In the genomic region with DNA sequence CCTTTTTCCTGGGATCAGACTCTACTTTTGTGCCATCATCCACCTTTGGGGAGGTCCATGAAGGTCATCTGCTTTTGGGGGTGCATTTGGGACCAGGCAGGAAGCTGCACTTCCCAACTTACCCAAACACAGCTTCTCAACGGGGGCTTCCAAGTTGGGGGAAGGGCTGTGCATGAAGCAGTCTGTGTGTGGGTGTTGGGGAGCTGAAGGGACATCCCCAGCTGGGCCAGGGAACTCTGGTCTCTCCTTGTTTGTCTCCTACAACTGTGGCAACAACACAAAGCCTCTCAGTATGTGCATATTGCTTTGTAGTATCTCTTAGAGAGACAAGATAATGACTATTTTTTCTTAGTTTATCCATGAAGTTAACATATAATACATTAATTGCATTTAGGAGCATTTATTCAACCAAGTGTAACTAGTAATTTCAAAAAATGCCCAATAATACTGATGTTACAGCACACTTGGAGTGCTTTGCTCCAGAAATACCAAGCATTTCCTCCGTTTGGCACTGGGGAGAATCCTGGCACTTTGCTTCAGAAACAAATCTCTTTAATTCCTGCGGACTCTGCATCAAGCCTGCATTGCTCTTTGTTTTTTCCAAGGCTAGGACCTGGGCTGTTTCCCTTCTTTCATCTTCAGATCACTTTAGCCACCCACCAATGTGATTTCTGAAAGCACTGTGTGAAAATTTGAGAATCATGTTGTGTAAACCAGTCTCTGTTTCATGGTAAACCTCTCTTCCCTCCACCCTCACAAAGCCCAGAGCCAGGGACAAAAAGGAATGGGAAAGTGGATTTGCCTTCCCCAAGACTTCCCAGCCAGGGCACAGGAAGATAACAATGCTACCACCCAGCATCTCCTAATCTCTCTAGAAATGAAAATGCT, we compare ENCODE assay signal across 17 cellular contexts.
DNase-seq lines count a peak whose midpoint lies in the region; TF ChIP-seq lines count a peak whose summit lies in the region.
"Had no signal": no experiment of that assay in that cellular context is flagged by ENCODE, and none has a peak within 500 bp of the region (broad histone marks: within the 10 kb centered on the region; RNA-seq: fewer than 3 reads in every experiment).

No MANE protein-coding gene starts in this region.

- H2BK15ac ChIP-seq in mesenchymal stem cell (ENCODE audit: low read depth, poor library complexity, severe bottlenecking), result no peak overlapping the region

- peak overlapping the region; percentile 11; the same call in 1 of the 2 replicates for H3K4me3 Mint-ChIP-seq in HFFc6
- no peak overlapping the region for H3K4me3 Mint-ChIP-seq in activated T-helper 1 cell treated with anti-CD3 and anti-CD28 coated beads, Interleukin-12 subunit alpha, Interleukin-12 subunit beta, Interleukin-2, Interleukin-4 antibody, amounts not matched to agents 30 ng/mL and 10 ng/mL and 1 ng/mL, durations not matched to agents 14 hours and 24 hours and 36 hours
- H3K4me3 Mint-ChIP-seq in activated naive CD8-positive, alpha-beta T cell treated with anti-CD3 and anti-CD28 coated beads for 36 hours, result no peak overlapping the region

- H4K91ac ChIP-seq in mesenchymal stem cell (ENCODE audit: low read length), result no peak overlapping the region

- peak overlapping the region; percentile 36 for H3K27ac Mint-ChIP-seq in HFFc6
- peak overlapping the region; percentile 18 for H3K27ac Mint-ChIP-seq in activated T-helper 1 cell treated with anti-CD3 and anti-CD28 coated beads, Interleukin-12 subunit alpha, Interleukin-12 subunit beta, Interleukin-2, Interleukin-4 antibody, amounts not matched to agents 30 ng/mL and 10 ng/mL and 1 ng/mL, durations not matched to agents 14 hours and 24 hours and 36 hours
- H3K27ac Mint-ChIP-seq in activated naive CD8-positive, alpha-beta T cell treated with anti-CD3 and anti-CD28 coated beads for 36 hours, result no peak overlapping the region

- H3K27ac ChIP-seq in ACC112 (ENCODE audit: low read depth, low read length), result 0 out of 2 replicates have a peak overlapping the region, but pooled peaks have one; percentile 2
- H3K27ac ChIP-seq in mesenchymal stem cell (ENCODE audit: low read length, poor library complexity, severe bottlenecking), result peak overlapping the region; percentile 59
- H3K27ac ChIP-seq: colonic mucosa, neutrophil, sigmoid colon had no signal

- no peaks in the 10 kb centered on the region for H3K9me3 ChIP-seq in mesenchymal stem cell (ENCODE audit: control insufficient read depth, low read length)
- H3K9me3 ChIP-seq: colonic mucosa, HAP-1, neutrophil, sigmoid colon had no signal

- H2AFZ ChIP-seq in ACC112 (ENCODE audit: low read length, unreplicated experiment) (no peak overlapping the region), mesenchymal stem cell (ENCODE audit: low read depth, low read length) (no peak overlapping the region)

- H4K8ac ChIP-seq in mesenchymal stem cell (ENCODE audit: low read length), result peak overlapping the region; percentile 55

- H3K4me1 ChIP-seq in ACC112 (ENCODE audit: control insufficient read depth, insufficient read depth, low read length, unreplicated experiment), result peaks cover 35% of the 10 kb centered on the region
- H3K4me1 ChIP-seq in mesenchymal stem cell (ENCODE audit: control insufficient read depth, insufficient read depth, low read depth, low read length), result peaks cover 15% of the 10 kb centered on the region
- H3K4me1 ChIP-seq: colonic mucosa, HAP-1 had no signal

- no peak overlapping the region for H3K4me2 ChIP-seq in mesenchymal stem cell (ENCODE audit: low read length, poor library complexity, severe bottlenecking)

- peak overlapping the region; percentile 8 for H3K9ac ChIP-seq in mesenchymal stem cell (ENCODE audit: low read length)

- intact Hi-C loops in activated T-helper 1 cell treated with anti-CD3 and anti-CD28 coated beads, Interleukin-12 subunit alpha, Interleukin-12 subunit beta, Interleukin-2, Interleukin-4 antibody, amounts not matched to agents 30 ng/mL and 10 ng/mL and 1 ng/mL, durations not matched to agents 14 hours and 24 hours and 36 hours (cut with micrococcal nuclease), result loop anchor here (1.0 kb wide), 1 partner anchor 18 kb away; no protein-coding TSS in a partner anchor

- no peaks in the 10 kb centered on the region; the same call in 1 of the 2 replicates for H3K27me3 Mint-ChIP-seq in HFFc6 (ENCODE audit: insufficient read depth)
- peaks cover 4% of the 10 kb centered on the region for H3K27me3 Mint-ChIP-seq in activated T-helper 1 cell treated with anti-CD3 and anti-CD28 coated beads, Interleukin-12 subunit alpha, Interleukin-12 subunit beta, Interleukin-2, Interleukin-4 antibody, amounts not matched to agents 30 ng/mL and 10 ng/mL and 1 ng/mL, durations not matched to agents 14 hours and 24 hours and 36 hours (ENCODE audit: insufficient read depth)
- peaks cover 22% of the 10 kb centered on the region for H3K27me3 Mint-ChIP-seq in activated naive CD8-positive, alpha-beta T cell treated with anti-CD3 and anti-CD28 coated beads for 36 hours

- H2BK12ac ChIP-seq in mesenchymal stem cell (ENCODE audit: low read length in 2 of 2), result peak overlapping the region; percentile 18 to 47

- WGBS in mesenchymal stem cell, result 72% methylated on average over 2 of the region's 3 CpGs

- H3K36me3 ChIP-seq in ACC112 (ENCODE audit: insufficient read depth, low read length) (no peaks in the 10 kb centered on the region), mesenchymal stem cell (ENCODE audit: control insufficient read depth in 1 of 2, insufficient read depth in 2 of 2, low read depth in 1 of 2, low read length in 2 of 2) (no peaks in the 10 kb centered on the region)
- H3K36me3 ChIP-seq: colonic mucosa, HAP-1, neutrophil, sigmoid colon had no signal

- H3K14ac ChIP-seq in mesenchymal stem cell (ENCODE audit: low read length in 2 of 2), result no peak overlapping the region

- TF ChIP-seq CTCF in HFFc6 (IDR thresholded peaks at IDR 0.05), result no peak

- H3K27me3 ChIP-seq in ACC112 (ENCODE audit: insufficient read depth, low read length), result no peaks in the 10 kb centered on the region
- no peaks in the 10 kb centered on the region for H3K27me3 ChIP-seq in mesenchymal stem cell (ENCODE audit: control insufficient read depth in 1 of 2, insufficient read depth in 1 of 2, low read length in 2 of 2)
- H3K27me3 ChIP-seq: colonic mucosa, neutrophil, sigmoid colon had no signal

- no peak overlapping the region for H3K4ac ChIP-seq in mesenchymal stem cell (ENCODE audit: low read depth in 1 of 2, low read length in 2 of 2)

- H3K4me1 Mint-ChIP-seq in HFFc6 (ENCODE audit: low read depth), result peaks cover 40% of the 10 kb centered on the region
- peaks cover 8% of the 10 kb centered on the region for H3K4me1 Mint-ChIP-seq in activated T-helper 1 cell treated with anti-CD3 and anti-CD28 coated beads, Interleukin-12 subunit alpha, Interleukin-12 subunit beta, Interleukin-2, Interleukin-4 antibody, amounts not matched to agents 30 ng/mL and 10 ng/mL and 1 ng/mL, durations not matched to agents 14 hours and 24 hours and 36 hours (ENCODE audit: low read depth)
- H3K4me1 Mint-ChIP-seq in activated naive CD8-positive, alpha-beta T cell treated with anti-CD3 and anti-CD28 coated beads for 36 hours, result peaks cover 16% of the 10 kb centered on the region

- DNase-seq in HFFc6 (no peak), mesenchymal stem cell (no peak), activated gamma-delta T cell treated with Interleukin-2 at 50 U/mL for 16 hours (no peak), hypothalamus (lab: John Stamatoyannopoulos, UW) (no peak)
- no peak for DNase-seq in activated T-helper 1 cell treated with anti-CD3 and anti-CD28 coated beads, Interleukin-12 subunit alpha, Interleukin-12 subunit beta, Interleukin-2, Interleukin-4 antibody, amounts not matched to agents 30 ng/mL and 10 ng/mL and 1 ng/mL, durations not matched to agents 14 hours and 24 hours and 36 hours (ENCODE audit: low spot score)
- no peak for DNase-seq in activated naive CD8-positive, alpha-beta T cell treated with anti-CD3 and anti-CD28 coated beads for 36 hours
- no peak for DNase-seq in activated effector memory CD4-positive, alpha-beta T cell treated with anti-CD3 and anti-CD28 coated beads, Interleukin-2, amount 50 U/mL, for 16 hours
- DNase-seq: activated CD4-positive, CD25-positive, alpha-beta regulatory T cell treated with anti-CD3 and anti-CD28 coated beads, Interleukin-2, amount 50 U/mL, for 72 hours; colonic mucosa; NCI-H1694 treated with DMSO at 0.1 percent for 48 hours; NCI-H524; sigmoid colon; stimulated activated naive CD4-positive, alpha-beta T cell treated with Interleukin-2 at 50 U/mL for 16 hours had no signal

- peaks cover 14% of the 10 kb centered on the region for H3K36me3 Mint-ChIP-seq in HFFc6 (ENCODE audit: low read depth)
- no peaks in the 10 kb centered on the region for H3K36me3 Mint-ChIP-seq in activated T-helper 1 cell treated with anti-CD3 and anti-CD28 coated beads, Interleukin-12 subunit alpha, Interleukin-12 subunit beta, Interleukin-2, Interleukin-4 antibody, amounts not matched to agents 30 ng/mL and 10 ng/mL and 1 ng/mL, durations not matched to agents 14 hours and 24 hours and 36 hours (ENCODE audit: low read depth)
- peaks cover 1% of the 10 kb centered on the region for H3K36me3 Mint-ChIP-seq in activated naive CD8-positive, alpha-beta T cell treated with anti-CD3 and anti-CD28 coated beads for 36 hours

- H3K9me3 Mint-ChIP-seq in HFFc6, result peaks cover 7% of the 10 kb centered on the region
- peaks cover 6% of the 10 kb centered on the region for H3K9me3 Mint-ChIP-seq in activated T-helper 1 cell treated with anti-CD3 and anti-CD28 coated beads, Interleukin-12 subunit alpha, Interleukin-12 subunit beta, Interleukin-2, Interleukin-4 antibody, amounts not matched to agents 30 ng/mL and 10 ng/mL and 1 ng/mL, durations not matched to agents 14 hours and 24 hours and 36 hours
- H3K9me3 Mint-ChIP-seq in activated naive CD8-positive, alpha-beta T cell treated with anti-CD3 and anti-CD28 coated beads for 36 hours, result peaks cover 2% of the 10 kb centered on the region

- H3K4me3 ChIP-seq in ACC112 (ENCODE audit: low read depth, low read length) (peak overlapping the region; percentile 23; the same call in 1 of the 2 replicates), mesenchymal stem cell (ENCODE audit: insufficient read depth in 1 of 2, low read depth in 1 of 2, low read length in 2 of 2) (peak overlapping the region in 1 of 2 experiments; percentile 28)
- H3K4me3 ChIP-seq: colonic mucosa, HAP-1, lung, sigmoid colon had no signal

- peak overlapping the region; percentile 39 to 48 for H3K18ac ChIP-seq in mesenchymal stem cell (ENCODE audit: low read depth in 1 of 2, low read length in 2 of 2)

- H2BK5ac ChIP-seq in mesenchymal stem cell (ENCODE audit: low read depth, low read length, poor library complexity, severe bottlenecking), result no peak overlapping the region

- H3K79me1 ChIP-seq in mesenchymal stem cell (replicated peaks; ENCODE audit: low read length, poor library complexity, severe bottlenecking), result no peaks in the 10 kb centered on the region

- no peaks in the 10 kb centered on the region for H3K79me2 ChIP-seq in ACC112 (ENCODE audit: control insufficient read depth, insufficient read depth, low read length, unreplicated experiment)

- H2AK5ac ChIP-seq in mesenchymal stem cell (ENCODE audit: low read length, severe bottlenecking), result peak overlapping the region; percentile 86

- H2BK120ac ChIP-seq in mesenchymal stem cell (ENCODE audit: low read depth, low read length), result no peak overlapping the region

- H3K23ac ChIP-seq in mesenchymal stem cell (ENCODE audit: low read length in 2 of 2), result no peak overlapping the region
